ENCODE assay signal across 8 cellular contexts in genomic region chr14:68663385-68664076, GRCh38.
DNase-seq lines count a peak whose midpoint lies in the region; ATAC-seq and TF ChIP-seq lines count a peak whose summit lies in the region.

No MANE protein-coding gene starts in this region.

- TF ChIP-seq CTCF in GM12865 (IDR thresholded peaks at IDR 0.05; ENCODE audit: insufficient read depth, low read depth, low read length, missing control alignments) (no peak), WI38 (IDR thresholded peaks at IDR 0.05; ENCODE audit: low read depth, low read length) (no peak)

- H3K27me3 Mint-ChIP-seq in stimulated activated naive CD8-positive, alpha-beta T cell treated with anti-CD3 and anti-CD28 coated beads, Interleukin-15, amount 100 ng/mL, for 72 hours = no peaks in the 10 kb centered on the region

- peak; percentile 74 for ATAC-seq in GM21825 (IDR thresholded peaks at IDR 0.05; ENCODE audit: unreplicated experiment)
- peak; percentile 86 for ATAC-seq in stimulated activated naive CD8-positive, alpha-beta T cell treated with anti-CD3 and anti-CD28 coated beads, Interleukin-15, amount 100 ng/mL, for 72 hours

- peak overlapping the region; percentile 20 for H3K4me3 ChIP-seq in GM12865 (ENCODE audit: low read depth, low read length)
- H3K4me3 ChIP-seq in WI38 (ENCODE audit: low read depth, low read length) = peak overlapping the region; percentile 38

- peak overlapping the region in 1 of 2 donors; percentile 36 for H3K27ac Mint-ChIP-seq in stimulated activated naive CD8-positive, alpha-beta T cell treated with anti-CD3 and anti-CD28 coated beads, Interleukin-15, amount 100 ng/mL, for 72 hours

- POLR2A ChIA-PET in HEK293T (lab: Yijun Ruan, JAX) = interaction anchor here (1.2 kb wide), 1 partner anchor 132 kb away, joined by 3 read pairs; no protein-coding TSS in a partner anchor

- DNase-seq in GM12865 (ENCODE audit: low read depth) (peak; percentile 84), iris pigment epithelial cell (ENCODE audit: low read depth) (peak; percentile 87), NCI-H2107 (lab: John Stamatoyannopoulos, UW) (no peak), pons (ENCODE audit: low spot score) (no peak), HEK293T (ENCODE audit: extremely low spot score) (no peak)
- DNase-seq in stimulated activated naive CD8-positive, alpha-beta T cell treated with anti-CD3 and anti-CD28 coated beads, Interleukin-15, amount 100 ng/mL, for 72 hours = peak; percentile 46 to 57

- CTCF ChIA-PET in HEK293T (lab: Yijun Ruan, JAX) = no interaction called here

- peak overlapping the region; percentile 37 to 48 for H3K4me3 Mint-ChIP-seq in stimulated activated naive CD8-positive, alpha-beta T cell treated with anti-CD3 and anti-CD28 coated beads, Interleukin-15, amount 100 ng/mL, for 72 hours

- H3K4me1 Mint-ChIP-seq in stimulated activated naive CD8-positive, alpha-beta T cell treated with anti-CD3 and anti-CD28 coated beads, Interleukin-15, amount 100 ng/mL, for 72 hours = peaks cover 61% of the 10 kb centered on the region

- H3K9me3 Mint-ChIP-seq in stimulated activated naive CD8-positive, alpha-beta T cell treated with anti-CD3 and anti-CD28 coated beads, Interleukin-15, amount 100 ng/mL, for 72 hours = peaks cover 0 to 5% of the 10 kb centered on the region in 2 donors

TF ChIP-seq in HEK293T, 16 proteins besides CTCF, POLR2A, EP300 and RAD21:
- TF ChIP-seq FOXM1 (IDR thresholded peaks at IDR 0.05; ENCODE audit: borderline replicate concordance) (no peak), TARDBP (IDR thresholded peaks at IDR 0.05) (no peak), ELF4 (IDR thresholded peaks at IDR 0.05) (no peak), L3MBTL2 (conservative IDR thresholded peaks at IDR 0.05) (no peak), SUZ12 (IDR thresholded peaks at IDR 0.05) (no peak), ZNF384 (IDR thresholded peaks at IDR 0.05) (no peak)

Comparison
In these comparisons a context has a peak if more than half of its experiments do, and no peak if none do; other contexts are left out.
1. DNase-seq: peak in GM12865 (single experiment), iris pigment epithelial cell (single experiment) and stimulated activated naive CD8-positive, alpha-beta T cell treated with anti-CD3 and anti-CD28 coated beads, Interleukin-15, amount 100 ng/mL, for 72 hours (2 of 2); none in NCI-H2107 (single experiment), pons (single experiment) and HEK293T (single experiment).